8 cellular contexts compared by ENCODE assay signal in the genomic region with DNA sequence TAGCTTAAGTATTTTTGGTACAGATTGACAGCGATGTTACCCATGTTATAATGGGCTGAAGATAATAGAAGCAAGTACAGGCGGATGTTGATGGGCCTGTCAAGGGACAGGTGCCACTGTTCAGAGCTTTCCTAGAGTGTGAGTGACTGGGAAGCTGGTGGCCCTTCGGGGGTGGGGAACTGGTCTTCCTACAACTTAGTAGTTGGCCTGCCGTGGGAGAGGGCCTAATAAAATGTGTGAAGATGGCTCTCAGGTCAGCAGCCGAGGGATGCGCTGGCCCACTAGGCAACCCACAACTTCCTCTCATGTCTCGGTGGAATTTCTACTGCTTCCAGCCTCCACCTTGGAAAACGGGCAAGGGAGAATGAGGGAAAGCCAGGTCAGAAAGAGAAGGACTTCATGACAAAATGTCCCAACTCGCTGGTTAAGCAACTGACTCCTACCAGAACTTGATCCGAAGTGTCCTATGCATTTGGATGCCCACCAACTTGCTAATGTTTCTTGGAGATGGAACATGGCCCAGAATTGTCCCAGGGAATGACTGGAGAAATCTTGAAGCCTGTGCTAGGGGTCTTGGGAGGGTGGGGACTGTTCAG. TPM values are rescaled to one million over a fixed set of nuclear protein-coding genes. Genes with fewer than 3 reads are reported as not detected.
DNase-seq lines count a peak whose midpoint lies in the region; ATAC-seq and TF ChIP-seq lines count a peak whose summit lies in the region.

No MANE protein-coding gene starts in this region.

- H3K9me3 ChIP-seq in left ventricle myocardium inferior (replicated peaks), result no peaks in the 10 kb centered on the region
- no peaks in the 10 kb centered on the region for H3K9me3 ChIP-seq in mononuclear cell (ENCODE audit: low read depth, low read length)
- H3K9me3 ChIP-seq in vagina, result no peaks in the 10 kb centered on the region

- TF ChIP-seq CTCF in left ventricle myocardium inferior (IDR thresholded peaks at IDR 0.05; ENCODE audit: borderline replicate concordance) (no peak), astrocyte of the cerebellum (IDR thresholded peaks at IDR 0.05; ENCODE audit: low read depth, low read length, missing control alignments) (no peak), vagina (IDR thresholded peaks at IDR 0.05) (no peak)

- H3K36me3 ChIP-seq in left ventricle myocardium inferior (peaks cover 39% of the 10 kb centered on the region), vagina (peaks cover 0 to 23% of the 10 kb centered on the region in 2 donors)

- ATAC-seq in left ventricle myocardium superior (no peak), GM18909 (IDR thresholded peaks at IDR 0.05; ENCODE audit: poor library complexity, unreplicated experiment) (no peak), HG02840 (IDR thresholded peaks at IDR 0.05; ENCODE audit: low FRiP score, unreplicated experiment) (no peak), GM18858 (IDR thresholded peaks at IDR 0.05; ENCODE audit: unreplicated experiment) (no peak)

- H3K4me3 ChIP-seq in left ventricle myocardium inferior (peak overlapping the region; percentile 80), astrocyte of the cerebellum (ENCODE audit: low read depth, low read length) (peak overlapping the region; percentile 75), mononuclear cell (ENCODE audit: low read length) (peak overlapping the region; percentile 76), vagina (peak overlapping the region; percentile 76 to 98)

- DNase-seq in left ventricle myocardium inferior, result no peak
- DNase-seq in left ventricle myocardium superior, result no peak
- no peak for DNase-seq in astrocyte of the cerebellum (ENCODE audit: low read depth)
- DNase-seq in vagina (ENCODE audit: extremely low spot score in 2 of 2), result no peak

- in situ Hi-C loops in astrocyte of the cerebellum (cut with HindIII; ENCODE audit: low sequenced_read_pairs), result no loop called here

- no peak for TF ChIP-seq POLR2A in vagina (IDR thresholded peaks at IDR 0.05)

- H3K27me3 ChIP-seq in left ventricle myocardium inferior (ENCODE audit: low read depth) (no peaks in the 10 kb centered on the region), mononuclear cell (ENCODE audit: insufficient read depth, low read length) (no peaks in the 10 kb centered on the region), vagina (no peaks in the 10 kb centered on the region)

- H3K4me1 ChIP-seq in left ventricle myocardium inferior, result peaks cover 57% of the 10 kb centered on the region
- H3K4me1 ChIP-seq in mononuclear cell (ENCODE audit: insufficient read depth, low read length), result peaks cover 40% of the 10 kb centered on the region
- H3K4me1 ChIP-seq in vagina, result peaks cover 19% of the 10 kb centered on the region

- intact Hi-C loops in left ventricle myocardium inferior (cut with micrococcal nuclease) (no loop called here), left ventricle myocardium superior (cut with micrococcal nuclease) (no loop called here), vagina (cut with DNase I) (no loop called here)

- peak overlapping the region; percentile 94 for H3K27ac ChIP-seq in left ventricle myocardium inferior (replicated peaks)
- peak overlapping the region; percentile 96 for H3K27ac ChIP-seq in vagina

RNA-seq across cellular contexts. Expression of a gene that starts 1.4 kb away (rescaled TPM):
- total RNA-seq in left ventricle myocardium inferior (155 TPM), left ventricle myocardium superior (179 TPM), mononuclear cell (33.4 TPM), vagina (45.9 TPM)
